ENCODE assay signal across 8 cellular contexts in genomic region chr19:16588089-16588823, GRCh38. TPM values are rescaled to one million over a fixed set of nuclear protein-coding genes. Genes with fewer than 3 reads are reported as not detected.
A peak's percentile ranks its signal among the peaks of the same experiment; 100 is the strongest.
DNase-seq lines count a peak whose midpoint lies in the region; ATAC-seq and TF ChIP-seq lines count a peak whose summit lies in the region.

No MANE protein-coding gene starts in this region.

- DNase-seq in H7 (peak; percentile 65), NCI-H146 treated with DMSO at 0.1 percent for 48 hours (lab: John Stamatoyannopoulos, UW; ENCODE audit: unreplicated experiment) (peak; percentile 68), epithelial cell of esophagus (ENCODE audit: low read depth) (peak; percentile 44), prostate gland (ENCODE audit: low spot score) (peak; percentile 36), SW480 (ENCODE audit: low spot score) (no peak)
- peak; percentile 68 to 72 for DNase-seq in activated CD4-positive, alpha-beta T cell treated with anti-CD3 and anti-CD28 coated beads, Interleukin-2, amount 50 U/mL, for 48 hours

- intact Hi-C loops in prostate gland (cut with DNase I) = no loop called here

- ATAC-seq in GM18505 (IDR thresholded peaks at IDR 0.05; ENCODE audit: unreplicated experiment) = peak; percentile 43
- no peak for ATAC-seq in GM21360 (IDR thresholded peaks at IDR 0.05; ENCODE audit: unreplicated experiment)

- H3K27ac ChIP-seq in prostate gland = peak overlapping the region; percentile 11 to 14

- peak; percentile 88 for TF ChIP-seq POLR2A in GM18505 (IDR thresholded peaks at IDR 0.05; ENCODE audit: borderline replicate concordance, extremely low read depth, insufficient read depth, insufficient read length)
- no peak for TF ChIP-seq POLR2A in prostate gland (IDR thresholded peaks at IDR 0.05)

- H3K27me3 ChIP-seq in H7 (ENCODE audit: control insufficient read depth, insufficient read depth, low read length) = no peaks in the 10 kb centered on the region
- no peaks in the 10 kb centered on the region for H3K27me3 ChIP-seq in prostate gland (replicated peaks; ENCODE audit: insufficient read depth)

- no peaks in the 10 kb centered on the region for H3K36me3 ChIP-seq in H7 (replicated peaks; ENCODE audit: control insufficient read depth, insufficient read depth, low read length)
- H3K36me3 ChIP-seq in prostate gland = no peaks in the 10 kb centered on the region

- 38% methylated on average over 22 of the region's 22 CpGs for WGBS in prostate gland

- no peak overlapping the region for H3K4me3 ChIP-seq in H7 (ENCODE audit: insufficient read depth, low read depth, low read length)
- H3K4me3 ChIP-seq in epithelial cell of esophagus (ENCODE audit: low read length) = no peak overlapping the region
- H3K4me3 ChIP-seq in prostate gland = no peak overlapping the region

- H3K4me1 ChIP-seq in prostate gland (replicated peaks) = peaks cover 25% of the 10 kb centered on the region

- TF ChIP-seq CTCF in epithelial cell of esophagus (IDR thresholded peaks at IDR 0.05; ENCODE audit: insufficient read depth, low read depth, low read length, missing control alignments) = peak; percentile 2
- no peak for TF ChIP-seq CTCF in prostate gland (IDR thresholded peaks at IDR 0.05)

- no peaks in the 10 kb centered on the region for H3K9me3 ChIP-seq in prostate gland

RNA-seq across cellular contexts. Expression of gene SLC35E1, which starts 16.0 kb away (rescaled TPM):
- 12.5 and 14.7 TPM in 2 replicates for total RNA-seq in H7 (2014; rRNA removed; shearing (Covaris generic))
- total RNA-seq in prostate gland = 10 to 100 TPM; 42.0 to 69.1 TPM

RNA-seq across cellular contexts. Expression of gene MED26, which starts 39.7 kb away (rescaled TPM):
- total RNA-seq in H7 (2014; rRNA removed; shearing (Covaris generic)) = 12.0 and 14.2 TPM in 2 replicates
- total RNA-seq in prostate gland = 10 to 100 TPM; 13.5 to 29.9 TPM

RNA-seq across cellular contexts. Expression of gene CHERP, which starts 46.0 kb away (rescaled TPM):
- total RNA-seq in H7 (2014; rRNA removed; shearing (Covaris generic)) = 14.3 and 17.1 TPM in 2 replicates
- 10 to 100 TPM; 20.9 to 32.7 TPM for total RNA-seq in prostate gland
